ENCODE assay signal across 8 cellular contexts in the genomic region with DNA sequence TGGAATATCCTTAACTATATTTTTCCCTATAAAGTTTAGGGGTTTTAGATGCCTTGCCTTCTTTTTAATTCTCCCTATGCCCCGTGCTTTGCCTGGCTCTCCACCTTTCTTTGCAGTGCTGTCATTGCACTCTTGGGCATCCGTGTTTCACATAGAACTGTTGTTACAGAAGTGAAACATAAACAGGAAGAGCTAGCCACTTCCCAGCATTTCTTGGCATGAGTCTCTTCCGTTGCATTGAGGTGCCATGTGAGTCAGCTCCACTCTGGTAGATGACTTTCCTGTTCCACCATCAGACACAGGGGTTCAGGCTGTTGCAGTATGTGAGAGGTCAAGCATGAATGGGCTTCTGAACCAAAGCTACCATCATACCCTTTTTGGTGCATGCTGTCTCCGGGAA.
A peak's percentile ranks its signal among the peaks of the same experiment; 100 is the strongest.
DNase-seq lines count a peak whose midpoint lies in the region; ATAC-seq and TF ChIP-seq lines count a peak whose summit lies in the region.

No MANE protein-coding gene starts in this region.

- H3K36me3 ChIP-seq in brain microvascular endothelial cell (replicated peaks) = no peaks in the 10 kb centered on the region
- H3K36me3 ChIP-seq in lower lobe of right lung = no peaks in the 10 kb centered on the region

- intact Hi-C loops in lower lobe of right lung (cut with DNase I) = no loop called here

- H3K9me3 ChIP-seq in lower lobe of right lung = no peaks in the 10 kb centered on the region

- H3K27ac ChIP-seq in brain microvascular endothelial cell = peak overlapping the region; percentile 35
- peak overlapping the region; percentile 66 for H3K27ac ChIP-seq in lower lobe of right lung
- H3K27ac ChIP-seq in coronary artery = peak overlapping the region in 1 of 2 donors; percentile 26

- in situ Hi-C loops in brain microvascular endothelial cell (cut with HindIII; ENCODE audit: low pct_ligation_motif_present, low sequenced_read_pairs) = no loop called here

- ATAC-seq in lower lobe of right lung = peak; percentile 84
- ATAC-seq in HG03432 (IDR thresholded peaks at IDR 0.05; ENCODE audit: unreplicated experiment) = no peak

- peak; percentile 53 for TF ChIP-seq CTCF in brain microvascular endothelial cell (IDR thresholded peaks at IDR 0.05; ENCODE audit: low read depth, low read length, missing control alignments)
- TF ChIP-seq CTCF in lower lobe of right lung (IDR thresholded peaks at IDR 0.05) = peak; percentile 44
- TF ChIP-seq CTCF in coronary artery (IDR thresholded peaks at IDR 0.05) = no peak

- peak; percentile 29 for DNase-seq in stimulated activated CD4-positive, alpha-beta T cell treated with anti-CD3 and anti-CD28 coated beads, Interleukin-1b, Interleukin-23, amount 100 ng/mL, for 48 hours
- no peak for DNase-seq in stimulated activated CD4-positive, alpha-beta T cell treated with anti-CD3 and anti-CD28 coated beads, Interleukin-4, amount 100 ng/mL, for 1 hour
- DNase-seq in NOMO-1 (lab: John Stamatoyannopoulos, UW; ENCODE audit: unreplicated experiment in 2 of 2) (peak; percentile 67 to 91), brain microvascular endothelial cell (peak; percentile 81), lower lobe of right lung (no peak), GDM1 (lab: John Stamatoyannopoulos, UW) (no peak), coronary artery (ENCODE audit: low spot score) (no peak)

- H3K4me3 ChIP-seq in brain microvascular endothelial cell (ENCODE audit: low read depth, low read length) (no peak overlapping the region), lower lobe of right lung (no peak overlapping the region), coronary artery (no peak overlapping the region)

- no peaks in the 10 kb centered on the region for H3K27me3 ChIP-seq in brain microvascular endothelial cell (replicated peaks)
- H3K27me3 ChIP-seq in lower lobe of right lung (ENCODE audit: low read depth) = no peaks in the 10 kb centered on the region

- H3K4me1 ChIP-seq in lower lobe of right lung = peaks cover 30% of the 10 kb centered on the region

Comparison
In these comparisons a context has a peak if more than half of its experiments do, and no peak if none do; other contexts are left out.
1. DNase-seq: peak in stimulated activated CD4-positive, alpha-beta T cell treated with anti-CD3 and anti-CD28 coated beads, Interleukin-1b, Interleukin-23, amount 100 ng/mL, for 48 hours (single experiment), NOMO-1 (2 of 2) and brain microvascular endothelial cell (single experiment); none in stimulated activated CD4-positive, alpha-beta T cell treated with anti-CD3 and anti-CD28 coated beads, Interleukin-4, amount 100 ng/mL, for 1 hour (single experiment), lower lobe of right lung (single experiment), GDM1 (single experiment) and coronary artery (single experiment).